Comparison of ENCODE assay signal across 8 cellular contexts in the genomic region with DNA sequence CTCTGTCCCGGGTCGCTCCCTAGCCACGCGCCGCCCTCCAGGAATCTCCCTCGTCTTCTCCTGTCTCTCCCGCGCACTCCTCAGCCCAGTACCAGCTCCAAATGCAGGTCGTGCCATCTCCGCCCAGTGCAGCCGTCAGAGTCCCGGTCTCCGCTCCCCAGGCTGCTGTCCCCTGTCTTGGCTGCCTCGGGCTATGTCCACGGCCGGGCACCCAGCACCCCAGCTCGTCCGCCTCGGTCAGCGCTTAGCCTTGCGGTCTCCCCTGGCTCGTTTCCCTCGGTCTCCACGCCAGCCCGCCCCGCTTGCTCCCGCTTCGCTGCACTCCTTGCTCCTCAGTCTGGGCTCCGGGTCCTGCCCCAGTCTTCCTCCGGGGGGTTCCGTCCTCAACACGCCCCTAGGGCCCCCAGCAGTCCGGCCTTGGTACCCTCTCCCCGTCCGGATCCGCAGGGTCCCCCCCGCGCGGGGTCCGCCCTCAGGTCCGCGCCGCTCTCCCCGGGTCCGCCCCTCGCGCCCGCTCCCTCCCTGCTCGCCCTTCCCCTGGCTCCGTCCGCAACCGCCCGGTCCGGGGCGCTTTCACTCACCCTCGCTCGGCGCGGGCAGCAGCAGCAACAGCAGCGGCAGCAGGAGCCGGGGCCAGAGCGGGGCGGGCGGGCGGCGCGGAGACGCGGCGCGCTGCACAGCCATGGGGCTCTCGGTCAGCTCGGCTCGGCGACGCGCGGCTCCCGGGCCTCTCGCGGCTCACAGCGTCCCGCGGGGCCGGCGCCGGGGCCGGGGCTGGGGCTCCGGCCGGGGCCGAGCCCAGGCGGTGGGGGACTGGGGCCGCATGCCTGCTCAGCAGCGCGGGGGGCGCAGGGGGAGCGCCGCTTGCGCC. TPM values are rescaled to one million over a fixed set of nuclear protein-coding genes. Genes with fewer than 3 reads are reported as not detected.
DNase-seq lines count a peak whose midpoint lies in the region; ATAC-seq and TF ChIP-seq lines count a peak whose summit lies in the region.

No MANE protein-coding gene starts in this region.

- intact Hi-C loops in ascending aorta (cut with DNase I): no loop called here

- H3K27ac ChIP-seq in AG04450 (ENCODE audit: low read depth, low read length) (no peak overlapping the region), HEK293 (ENCODE audit: extremely low read depth, low read depth, low read length) (peak overlapping the region; percentile 57; the same call in 1 of the 2 replicates), ascending aorta (no peak overlapping the region), iPS-18a (ENCODE audit: low read length) (no peak overlapping the region)

- H3K9me3 ChIP-seq in AG04450 (ENCODE audit: control insufficient read depth, insufficient read depth, low read length) (no peaks in the 10 kb centered on the region), HEK293 (ENCODE audit: control insufficient read depth, insufficient read depth, low read depth, low read length) (no peaks in the 10 kb centered on the region), ascending aorta (no peaks in the 10 kb centered on the region), iPS-18a (ENCODE audit: control insufficient read depth, low read depth, low read length) (no peaks in the 10 kb centered on the region)

- no peak for ATAC-seq in HG03135 (IDR thresholded peaks at IDR 0.05; ENCODE audit: unreplicated experiment)

- CTCF ChIA-PET in AG04450 (lab: Charles Lee) (interaction anchor here (0.9 to 1.2 kb wide), 2 partner anchors 8 to 23 kb away, joined by 3 to 6 read pairs; no protein-coding TSS in a partner anchor), HEK293 (lab: Yijun Ruan, JAX) (interaction anchor here (0.6 to 17.3 kb wide), 4 partner anchors 9 to 57 kb away, joined by 4 to 454 read pairs (median 16); no protein-coding TSS in a partner anchor)

- H3K9ac ChIP-seq in iPS-18a (ENCODE audit: low read length): peak overlapping the region; percentile 61

- no peak for DNase-seq in AG04450 (ENCODE audit: low read depth, low spot score)
- no peak for DNase-seq in ascending aorta (ENCODE audit: low spot score in 2 of 2)
- no peak for DNase-seq in skeletal muscle cell (ENCODE audit: low read depth)
- DNase-seq in NAMALWA (ENCODE audit: low spot score): no peak
- DNase-seq in NCI-H510A treated with DMSO at 0.1 percent for 48 hours (lab: John Stamatoyannopoulos, UW): no peak

- TF ChIP-seq CTCF in AG04450 (IDR thresholded peaks at IDR 0.05; ENCODE audit: low read depth, low read length) (no peak), HEK293 (tag by site-specific recombination; IDR thresholded peaks at IDR 0.05) (no peak), ascending aorta (IDR thresholded peaks at IDR 0.05) (no peak)

- H3K27me3 ChIP-seq in AG04450 (ENCODE audit: control insufficient read depth, insufficient read depth, low read length) (peaks cover 60% of the 10 kb centered on the region), ascending aorta (no peaks in the 10 kb centered on the region), iPS-18a (ENCODE audit: control insufficient read depth, insufficient read depth, low read length) (peaks cover 25% of the 10 kb centered on the region)

- H3K4me3 ChIP-seq in AG04450 (ENCODE audit: low read depth, low read length) (peak overlapping the region; percentile 53), HEK293 (ENCODE audit: low read depth, low read length) (peak overlapping the region; percentile 57), ascending aorta (peak overlapping the region; percentile 66 to 81), iPS-18a (ENCODE audit: low read length) (peak overlapping the region; percentile 91), skeletal muscle cell (ENCODE audit: low read depth, low read length) (peak overlapping the region; percentile 52)

- H3K36me3 ChIP-seq in HEK293 (ENCODE audit: control insufficient read depth in 2 of 2, insufficient read depth in 1 of 2, low read length in 2 of 2) (no peaks in the 10 kb centered on the region; a peak in 1 of 3 replicates), ascending aorta (no peaks in the 10 kb centered on the region), iPS-18a (ENCODE audit: control insufficient read depth, low read depth, low read length) (peaks cover 9% of the 10 kb centered on the region)

- H3K4me1 ChIP-seq in HEK293 (ENCODE audit: control insufficient read depth, insufficient read depth, low read length): peaks cover 15% of the 10 kb centered on the region
- H3K4me1 ChIP-seq in ascending aorta: peaks cover 3 to 10% of the 10 kb centered on the region in 2 donors
- peaks cover 22% of the 10 kb centered on the region for H3K4me1 ChIP-seq in iPS-18a (ENCODE audit: control insufficient read depth, low read depth, low read length)

- POLR2A ChIA-PET in AG04450 (lab: Yijun Ruan, JAX): interaction anchor here (0.8 to 1.6 kb wide), 3 partner anchors 9 to 91 kb away, joined by 3 to 4 read pairs (median 3); a partner anchor contains a TSS
- POLR2A ChIA-PET in HEK293 (lab: Yijun Ruan, JAX): interaction anchor here (1.0 to 1.2 kb wide), 3 partner anchors 73 to 491 kb away, joined by 3 to 5 read pairs (median 4); a partner anchor contains a TSS

TF ChIP-seq in HEK293, 187 proteins besides CTCF, POLR2A, EP300 and RAD21 (continues in another document):
- TF ChIP-seq ZNF341 (tag by site-specific recombination; IDR thresholded peaks at IDR 0.05; ENCODE audit: low read depth): peak; percentile 16
- TF ChIP-seq, protein P1, sequence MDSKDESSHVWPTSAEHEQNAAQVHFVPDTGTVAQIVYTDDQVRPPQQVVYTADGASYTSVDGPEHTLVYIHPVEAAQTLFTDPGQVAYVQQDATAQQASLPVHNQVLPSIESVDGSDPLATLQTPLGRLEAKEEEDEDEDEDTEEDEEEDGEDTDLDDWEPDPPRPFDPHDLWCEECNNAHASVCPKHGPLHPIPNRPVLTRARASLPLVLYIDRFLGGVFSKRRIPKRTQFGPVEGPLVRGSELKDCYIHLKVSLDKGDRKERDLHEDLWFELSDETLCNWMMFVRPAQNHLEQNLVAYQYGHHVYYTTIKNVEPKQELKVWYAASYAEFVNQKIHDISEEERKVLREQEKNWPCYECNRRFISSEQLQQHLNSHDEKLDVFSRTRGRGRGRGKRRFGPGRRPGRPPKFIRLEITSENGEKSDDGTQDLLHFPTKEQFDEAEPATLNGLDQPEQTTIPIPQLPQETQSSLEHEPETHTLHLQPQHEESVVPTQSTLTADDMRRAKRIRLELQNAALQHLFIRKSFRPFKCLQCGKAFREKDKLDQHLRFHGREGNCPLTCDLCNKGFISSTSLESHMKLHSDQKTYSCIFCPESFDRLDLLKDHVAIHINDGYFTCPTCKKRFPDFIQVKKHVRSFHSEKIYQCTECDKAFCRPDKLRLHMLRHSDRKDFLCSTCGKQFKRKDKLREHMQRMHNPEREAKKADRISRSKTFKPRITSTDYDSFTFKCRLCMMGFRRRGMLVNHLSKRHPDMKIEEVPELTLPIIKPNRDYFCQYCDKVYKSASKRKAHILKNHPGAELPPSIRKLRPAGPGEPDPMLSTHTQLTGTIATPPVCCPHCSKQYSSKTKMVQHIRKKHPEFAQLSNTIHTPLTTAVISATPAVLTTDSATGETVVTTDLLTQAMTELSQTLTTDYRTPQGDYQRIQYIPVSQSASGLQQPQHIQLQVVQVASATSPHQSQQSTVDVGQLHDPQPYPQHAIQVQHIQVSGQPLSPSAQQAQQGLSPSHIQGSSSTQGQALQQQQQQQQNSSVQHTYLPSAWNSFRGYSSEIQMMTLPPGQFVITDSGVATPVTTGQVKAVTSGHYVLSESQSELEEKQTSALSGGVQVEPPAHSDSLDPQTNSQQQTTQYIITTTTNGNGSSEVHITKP (tag by site-specific recombination; IDR thresholded peaks at IDR 0.05): peak; percentile 63
- TF ChIP-seq ZNF2 (tag by site-specific recombination; IDR thresholded peaks at IDR 0.05): peak; percentile 79; the same call in 1 of the 2 replicates
- TF ChIP-seq ZNF169 (tag by site-specific recombination; IDR thresholded peaks at IDR 0.05): no peak
- TF ChIP-seq HOXC10 (CRISPR knock-in tag; IDR thresholded peaks at IDR 0.05): 0 out of 2 replicates have a peak, but pooled peaks have one; percentile 61
- TF ChIP-seq ZNF677 (tag by site-specific recombination; IDR thresholded peaks at IDR 0.05): 0 out of 2 replicates have a peak, but pooled peaks have one; percentile 38
- TF ChIP-seq ZNF549 (tag by site-specific recombination; IDR thresholded peaks at IDR 0.05): no peak
- TF ChIP-seq ZNF302 (tag by site-specific recombination; IDR thresholded peaks at IDR 0.05; ENCODE audit: low read depth): no peak
- no peak for TF ChIP-seq GLI4 (tag by site-specific recombination; IDR thresholded peaks at IDR 0.05)
- no peak for TF ChIP-seq ZNF404 (tag by site-specific recombination; IDR thresholded peaks at IDR 0.05)
- TF ChIP-seq, protein P2, sequence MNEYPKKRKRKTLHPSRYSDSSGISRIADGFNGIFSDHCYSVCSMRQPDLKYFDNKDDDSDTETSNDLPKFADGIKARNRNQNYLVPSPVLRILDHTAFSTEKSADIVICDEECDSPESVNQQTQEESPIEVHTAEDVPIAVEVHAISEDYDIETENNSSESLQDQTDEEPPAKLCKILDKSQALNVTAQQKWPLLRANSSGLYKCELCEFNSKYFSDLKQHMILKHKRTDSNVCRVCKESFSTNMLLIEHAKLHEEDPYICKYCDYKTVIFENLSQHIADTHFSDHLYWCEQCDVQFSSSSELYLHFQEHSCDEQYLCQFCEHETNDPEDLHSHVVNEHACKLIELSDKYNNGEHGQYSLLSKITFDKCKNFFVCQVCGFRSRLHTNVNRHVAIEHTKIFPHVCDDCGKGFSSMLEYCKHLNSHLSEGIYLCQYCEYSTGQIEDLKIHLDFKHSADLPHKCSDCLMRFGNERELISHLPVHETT (tag by site-specific recombination; IDR thresholded peaks at IDR 0.05): no peak
- TF ChIP-seq ZNF132 (tag by site-specific recombination; IDR thresholded peaks at IDR 0.05; ENCODE audit: borderline replicate concordance): no peak
- TF ChIP-seq, protein P3, sequence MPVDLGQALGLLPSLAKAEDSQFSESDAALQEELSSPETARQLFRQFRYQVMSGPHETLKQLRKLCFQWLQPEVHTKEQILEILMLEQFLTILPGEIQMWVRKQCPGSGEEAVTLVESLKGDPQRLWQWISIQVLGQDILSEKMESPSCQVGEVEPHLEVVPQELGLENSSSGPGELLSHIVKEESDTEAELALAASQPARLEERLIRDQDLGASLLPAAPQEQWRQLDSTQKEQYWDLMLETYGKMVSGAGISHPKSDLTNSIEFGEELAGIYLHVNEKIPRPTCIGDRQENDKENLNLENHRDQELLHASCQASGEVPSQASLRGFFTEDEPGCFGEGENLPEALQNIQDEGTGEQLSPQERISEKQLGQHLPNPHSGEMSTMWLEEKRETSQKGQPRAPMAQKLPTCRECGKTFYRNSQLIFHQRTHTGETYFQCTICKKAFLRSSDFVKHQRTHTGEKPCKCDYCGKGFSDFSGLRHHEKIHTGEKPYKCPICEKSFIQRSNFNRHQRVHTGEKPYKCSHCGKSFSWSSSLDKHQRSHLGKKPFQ (tag by site-specific recombination; IDR thresholded peaks at IDR 0.05): no peak

RNA-seq across cellular contexts. Expression of a gene that starts 0.5 kb away (rescaled TPM):
- polyA plus RNA-seq in AG04450 (2011; rRNA removed): 0.11 and 0.16 TPM in 2 replicates
- polyA minus RNA-seq in AG04450 (2011; rRNA and poly(A)+ RNA removed): 0.18 TPM in 1 of 2 replicates, not detected in the other
- not detected for total RNA-seq in ascending aorta

RNA-seq across cellular contexts. Expression of a gene that starts 45.4 kb away (rescaled TPM):
- 5.2 and 5.6 TPM in 2 replicates for polyA plus RNA-seq in AG04450 (2011; rRNA removed)
- polyA minus RNA-seq in AG04450 (2011; rRNA and poly(A)+ RNA removed): 6.0 and 7.2 TPM in 2 replicates
- 1.9 TPM for total RNA-seq in ascending aorta
